ENCODE assay signal across 1 cellular context in the genomic region with DNA sequence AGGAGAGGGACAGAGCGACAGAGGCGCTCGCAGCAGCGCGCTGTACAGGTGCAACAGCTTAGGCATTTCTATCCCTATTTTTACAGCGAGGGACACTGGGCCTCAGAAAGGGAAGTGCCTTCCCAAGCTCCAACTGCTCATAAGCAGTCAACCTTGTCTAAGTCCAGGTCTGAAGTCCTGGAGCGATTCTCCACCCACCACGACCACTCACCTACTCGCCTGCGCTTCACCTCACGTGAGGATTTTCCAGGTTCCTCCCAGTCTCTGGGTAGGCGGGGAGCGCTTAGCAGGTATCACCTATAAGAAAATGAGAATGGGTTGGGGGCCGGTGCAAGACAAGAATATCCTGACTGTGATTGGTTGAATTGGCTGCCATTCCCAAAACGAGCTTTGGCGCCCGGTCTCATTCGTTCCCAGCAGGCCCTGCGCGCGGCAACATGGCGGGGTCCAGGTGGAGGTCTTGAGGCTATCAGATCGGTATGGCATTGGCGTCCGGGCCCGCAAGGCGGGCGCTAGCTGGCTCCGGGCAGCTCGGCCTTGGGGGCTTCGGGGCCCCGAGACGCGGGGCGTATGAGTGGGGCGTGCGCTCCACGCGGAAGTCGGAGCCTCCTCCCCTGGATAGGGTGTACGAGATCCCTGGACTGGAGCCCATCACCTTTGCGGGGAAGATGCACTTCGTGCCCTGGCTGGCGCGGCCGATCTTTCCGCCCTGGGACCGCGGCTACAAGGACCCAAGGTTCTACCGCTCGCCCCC.
TF ChIP-seq lines count a peak whose summit lies in the region.

A gene with protein sequence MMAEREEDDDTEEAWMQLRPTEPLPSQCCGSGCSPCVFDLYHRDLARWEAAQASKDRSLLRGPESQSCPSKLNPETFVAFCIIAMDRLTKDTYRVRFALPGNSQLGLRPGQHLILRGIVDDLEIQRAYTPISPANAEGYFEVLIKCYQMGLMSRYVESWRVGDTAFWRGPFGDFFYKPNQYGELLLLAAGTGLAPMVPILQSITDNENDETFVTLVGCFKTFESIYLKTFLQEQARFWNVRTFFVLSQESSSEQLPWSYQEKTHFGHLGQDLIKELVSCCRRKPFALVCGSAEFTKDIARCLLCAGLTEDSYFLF (minus strand): TSS at position 266 of the 754 bp plus-strand sequence. CDS start 4,414 bp downstream, outside the sequence.
TSS of gene MRPL37 (plus strand) at position 403 of the 754 bp plus-strand sequence. CDS start at position 480, 77 bp downstream.

TF ChIP-seq in K562, 482 proteins besides CTCF, POLR2A, EP300 and RAD21 (continued from another document and continues in another):
- no peak for TF ChIP-seq ZBTB26 (CRISPR knock-in tag; IDR thresholded peaks at IDR 0.05)
- TF ChIP-seq, protein P1, sequence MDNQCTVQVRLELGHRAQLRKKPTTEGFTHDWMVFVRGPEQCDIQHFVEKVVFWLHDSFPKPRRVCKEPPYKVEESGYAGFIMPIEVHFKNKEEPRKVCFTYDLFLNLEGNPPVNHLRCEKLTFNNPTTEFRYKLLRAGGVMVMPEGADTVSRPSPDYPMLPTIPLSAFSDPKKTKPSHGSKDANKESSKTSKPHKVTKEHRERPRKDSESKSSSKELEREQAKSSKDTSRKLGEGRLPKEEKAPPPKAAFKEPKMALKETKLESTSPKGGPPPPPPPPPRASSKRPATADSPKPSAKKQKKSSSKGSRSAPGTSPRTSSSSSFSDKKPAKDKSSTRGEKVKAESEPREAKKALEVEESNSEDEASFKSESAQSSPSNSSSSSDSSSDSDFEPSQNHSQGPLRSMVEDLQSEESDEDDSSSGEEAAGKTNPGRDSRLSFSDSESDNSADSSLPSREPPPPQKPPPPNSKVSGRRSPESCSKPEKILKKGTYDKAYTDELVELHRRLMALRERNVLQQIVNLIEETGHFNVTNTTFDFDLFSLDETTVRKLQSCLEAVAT (IDR thresholded peaks at IDR 0.05): no peak
- TF ChIP-seq ZNF316 (IDR thresholded peaks at IDR 0.05): 0 out of 2 replicates have a peak, but pooled peaks have one; percentile 3
- TF ChIP-seq ZNF778 (CRISPR knock-in tag; IDR thresholded peaks at IDR 0.05): no peak
- TF ChIP-seq PCBP2 (IDR thresholded peaks at IDR 0.05; ENCODE audit: low read depth, low read length, poor library complexity, severe bottlenecking): no peak
- no peak for TF ChIP-seq ZKSCAN3 (CRISPR knock-in tag; IDR thresholded peaks at IDR 0.05)
- peak; percentile 88 for TF ChIP-seq POLR2AphosphoS5 (IDR thresholded peaks at IDR 0.05; ENCODE audit: control insufficient read depth, insufficient read depth, low read depth, low read length)
- TF ChIP-seq, protein P2, sequence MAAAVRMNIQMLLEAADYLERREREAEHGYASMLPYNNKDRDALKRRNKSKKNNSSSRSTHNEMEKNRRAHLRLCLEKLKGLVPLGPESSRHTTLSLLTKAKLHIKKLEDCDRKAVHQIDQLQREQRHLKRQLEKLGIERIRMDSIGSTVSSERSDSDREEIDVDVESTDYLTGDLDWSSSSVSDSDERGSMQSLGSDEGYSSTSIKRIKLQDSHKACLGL (CRISPR knock-in tag; IDR thresholded peaks at IDR 0.05; ENCODE audit: borderline replicate concordance, poor library complexity, severe bottlenecking): no peak
- no peak for TF ChIP-seq POU5F1 (IDR thresholded peaks at IDR 0.05; ENCODE audit: borderline replicate concordance, low read depth, low read length, partially characterized antibody)
- TF ChIP-seq, protein P3, sequence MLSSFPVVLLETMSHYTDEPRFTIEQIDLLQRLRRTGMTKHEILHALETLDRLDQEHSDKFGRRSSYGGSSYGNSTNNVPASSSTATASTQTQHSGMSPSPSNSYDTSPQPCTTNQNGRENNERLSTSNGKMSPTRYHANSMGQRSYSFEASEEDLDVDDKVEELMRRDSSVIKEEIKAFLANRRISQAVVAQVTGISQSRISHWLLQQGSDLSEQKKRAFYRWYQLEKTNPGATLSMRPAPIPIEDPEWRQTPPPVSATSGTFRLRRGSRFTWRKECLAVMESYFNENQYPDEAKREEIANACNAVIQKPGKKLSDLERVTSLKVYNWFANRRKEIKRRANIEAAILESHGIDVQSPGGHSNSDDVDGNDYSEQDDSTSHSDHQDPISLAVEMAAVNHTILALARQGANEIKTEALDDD (IDR thresholded peaks at IDR 0.05): no peak
- no peak for TF ChIP-seq NCOA4 (IDR thresholded peaks at IDR 0.05; ENCODE audit: partially characterized antibody)
- TF ChIP-seq ZNF592 (IDR thresholded peaks at IDR 0.05): no peak
- no peak for TF ChIP-seq EGR1 (conservative IDR thresholded peaks at IDR 0.05)
- no peak for TF ChIP-seq CREBBP (IDR thresholded peaks at IDR 0.05; ENCODE audit: low read depth, low read length)
- TF ChIP-seq FOXK2 (conservative IDR thresholded peaks at IDR 0.05 in 1 of 2, IDR thresholded peaks at IDR 0.05 in 1 of 2; ENCODE audit: low read depth in 2 of 2): peak; percentile 84 to 90
- peak; percentile 15; the same call in 1 of the 2 replicates for TF ChIP-seq ESRRA (IDR thresholded peaks at IDR 0.05; ENCODE audit: borderline replicate concordance, low read depth)
- TF ChIP-seq PRPF4 (IDR thresholded peaks at IDR 0.05; ENCODE audit: insufficient read depth, low read depth, low read length, poor library complexity, severe bottlenecking): no peak
- no peak for TF ChIP-seq HDAC3 (IDR thresholded peaks at IDR 0.05; ENCODE audit: borderline replicate concordance, partially characterized antibody)
- no peak for TF ChIP-seq PHF21A (IDR thresholded peaks at IDR 0.05; ENCODE audit: borderline replicate concordance, low read depth)
- TF ChIP-seq TFAM (CRISPR knock-in tag; conservative IDR thresholded peaks at IDR 0.05): no peak
- TF ChIP-seq ERF (CRISPR knock-in tag; IDR thresholded peaks at IDR 0.05): no peak
- no peak; the same call in 1 of the 2 replicates for TF ChIP-seq ZNF445 (CRISPR knock-in tag; IDR thresholded peaks at IDR 0.05; ENCODE audit: low read depth)
- TF ChIP-seq ZNF668 (CRISPR knock-in tag; IDR thresholded peaks at IDR 0.05): no peak
- TF ChIP-seq ZNF41 (CRISPR knock-in tag; conservative IDR thresholded peaks at IDR 0.05): no peak
- TF ChIP-seq SUPT5H (IDR thresholded peaks at IDR 0.05): peak; percentile 94
- TF ChIP-seq OTX1 (CRISPR knock-in tag; IDR thresholded peaks at IDR 0.05): no peak
- peak; percentile 81 for TF ChIP-seq SPI1 (IDR thresholded peaks at IDR 0.05; ENCODE audit: borderline replicate concordance, low read depth, low read length)
- no peak for TF ChIP-seq ZNF311 (CRISPR knock-in tag; IDR thresholded peaks at IDR 0.05)
- no peak for TF ChIP-seq ZFPM2 (CRISPR knock-in tag; IDR thresholded peaks at IDR 0.05)
- TF ChIP-seq RAD51 (IDR thresholded peaks at IDR 0.05; ENCODE audit: borderline replicate concordance, low read depth): peak; percentile 57; the same call in 1 of the 2 replicates
- TF ChIP-seq POLR3A (IDR thresholded peaks at IDR 0.05; ENCODE audit: borderline replicate concordance, extremely low read depth, insufficient read depth, insufficient read length): no peak
- TF ChIP-seq, protein P4, sequence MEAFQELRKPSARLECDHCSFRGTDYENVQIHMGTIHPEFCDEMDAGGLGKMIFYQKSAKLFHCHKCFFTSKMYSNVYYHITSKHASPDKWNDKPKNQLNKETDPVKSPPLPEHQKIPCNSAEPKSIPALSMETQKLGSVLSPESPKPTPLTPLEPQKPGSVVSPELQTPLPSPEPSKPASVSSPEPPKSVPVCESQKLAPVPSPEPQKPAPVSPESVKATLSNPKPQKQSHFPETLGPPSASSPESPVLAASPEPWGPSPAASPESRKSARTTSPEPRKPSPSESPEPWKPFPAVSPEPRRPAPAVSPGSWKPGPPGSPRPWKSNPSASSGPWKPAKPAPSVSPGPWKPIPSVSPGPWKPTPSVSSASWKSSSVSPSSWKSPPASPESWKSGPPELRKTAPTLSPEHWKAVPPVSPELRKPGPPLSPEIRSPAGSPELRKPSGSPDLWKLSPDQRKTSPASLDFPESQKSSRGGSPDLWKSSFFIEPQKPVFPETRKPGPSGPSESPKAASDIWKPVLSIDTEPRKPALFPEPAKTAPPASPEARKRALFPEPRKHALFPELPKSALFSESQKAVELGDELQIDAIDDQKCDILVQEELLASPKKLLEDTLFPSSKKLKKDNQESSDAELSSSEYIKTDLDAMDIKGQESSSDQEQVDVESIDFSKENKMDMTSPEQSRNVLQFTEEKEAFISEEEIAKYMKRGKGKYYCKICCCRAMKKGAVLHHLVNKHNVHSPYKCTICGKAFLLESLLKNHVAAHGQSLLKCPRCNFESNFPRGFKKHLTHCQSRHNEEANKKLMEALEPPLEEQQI (IDR thresholded peaks at IDR 0.05): no peak
- TF ChIP-seq SREBF2 (CRISPR knock-in tag; IDR thresholded peaks at IDR 0.05): no peak
- no peak for TF ChIP-seq ZNF766 (CRISPR knock-in tag; conservative IDR thresholded peaks at IDR 0.05)
- no peak for TF ChIP-seq CEBPB (tag; IDR thresholded peaks at IDR 0.05)
- TF ChIP-seq NFYB (IDR thresholded peaks at IDR 0.05; ENCODE audit: extremely low read depth, insufficient read length): peak; percentile 80
- TF ChIP-seq KLF10 (CRISPR knock-in tag; IDR thresholded peaks at IDR 0.05): no peak
- TF ChIP-seq ZFX (CRISPR knock-in tag; IDR thresholded peaks at IDR 0.05): peak; percentile 84
- TF ChIP-seq, protein P5, sequence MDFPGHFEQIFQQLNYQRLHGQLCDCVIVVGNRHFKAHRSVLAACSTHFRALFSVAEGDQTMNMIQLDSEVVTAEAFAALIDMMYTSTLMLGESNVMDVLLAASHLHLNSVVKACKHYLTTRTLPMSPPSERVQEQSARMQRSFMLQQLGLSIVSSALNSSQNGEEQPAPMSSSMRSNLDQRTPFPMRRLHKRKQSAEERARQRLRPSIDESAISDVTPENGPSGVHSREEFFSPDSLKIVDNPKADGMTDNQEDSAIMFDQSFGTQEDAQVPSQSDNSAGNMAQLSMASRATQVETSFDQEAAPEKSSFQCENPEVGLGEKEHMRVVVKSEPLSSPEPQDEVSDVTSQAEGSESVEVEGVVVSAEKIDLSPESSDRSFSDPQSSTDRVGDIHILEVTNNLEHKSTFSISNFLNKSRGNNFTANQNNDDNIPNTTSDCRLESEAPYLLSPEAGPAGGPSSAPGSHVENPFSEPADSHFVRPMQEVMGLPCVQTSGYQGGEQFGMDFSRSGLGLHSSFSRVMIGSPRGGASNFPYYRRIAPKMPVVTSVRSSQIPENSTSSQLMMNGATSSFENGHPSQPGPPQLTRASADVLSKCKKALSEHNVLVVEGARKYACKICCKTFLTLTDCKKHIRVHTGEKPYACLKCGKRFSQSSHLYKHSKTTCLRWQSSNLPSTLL (IDR thresholded peaks at IDR 0.05): no peak
- TF ChIP-seq MED1 (CRISPR knock-in tag; IDR thresholded peaks at IDR 0.05; ENCODE audit: borderline replicate concordance): no peak
- TF ChIP-seq PHB2 (IDR thresholded peaks at IDR 0.05; ENCODE audit: low read depth): no peak
- TF ChIP-seq ATF1 (CRISPR knock-in tag; IDR thresholded peaks at IDR 0.05): no peak
- TF ChIP-seq ATF1 (tag; IDR thresholded peaks at IDR 0.05): peak; percentile 89
- TF ChIP-seq SNIP1 (IDR thresholded peaks at IDR 0.05; ENCODE audit: low read depth): no peak
- no peak for TF ChIP-seq U2AF2 (optimal IDR thresholded peaks at IDR 0.05; ENCODE audit: low read depth, low read length)
- TF ChIP-seq PRMT5 (CRISPR knock-in tag; IDR thresholded peaks at IDR 0.05): 0 out of 2 replicates have a peak, but pooled peaks have one; percentile 10
- peak; percentile 93 for TF ChIP-seq FOS (IDR thresholded peaks at IDR 0.05; ENCODE audit: extremely low read depth, insufficient read length)
- TF ChIP-seq, protein P6, sequence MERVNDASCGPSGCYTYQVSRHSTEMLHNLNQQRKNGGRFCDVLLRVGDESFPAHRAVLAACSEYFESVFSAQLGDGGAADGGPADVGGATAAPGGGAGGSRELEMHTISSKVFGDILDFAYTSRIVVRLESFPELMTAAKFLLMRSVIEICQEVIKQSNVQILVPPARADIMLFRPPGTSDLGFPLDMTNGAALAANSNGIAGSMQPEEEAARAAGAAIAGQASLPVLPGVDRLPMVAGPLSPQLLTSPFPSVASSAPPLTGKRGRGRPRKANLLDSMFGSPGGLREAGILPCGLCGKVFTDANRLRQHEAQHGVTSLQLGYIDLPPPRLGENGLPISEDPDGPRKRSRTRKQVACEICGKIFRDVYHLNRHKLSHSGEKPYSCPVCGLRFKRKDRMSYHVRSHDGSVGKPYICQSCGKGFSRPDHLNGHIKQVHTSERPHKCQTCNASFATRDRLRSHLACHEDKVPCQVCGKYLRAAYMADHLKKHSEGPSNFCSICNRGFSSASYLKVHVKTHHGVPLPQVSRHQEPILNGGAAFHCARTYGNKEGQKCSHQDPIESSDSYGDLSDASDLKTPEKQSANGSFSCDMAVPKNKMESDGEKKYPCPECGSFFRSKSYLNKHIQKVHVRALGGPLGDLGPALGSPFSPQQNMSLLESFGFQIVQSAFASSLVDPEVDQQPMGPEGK (CRISPR knock-in tag; IDR thresholded peaks at IDR 0.05; ENCODE audit: borderline replicate concordance): no peak
- peak; percentile 92 for TF ChIP-seq MBD2 (IDR thresholded peaks at IDR 0.05; ENCODE audit: borderline replicate concordance, low read depth)
